ENCODE assay signal across 1 cellular context in genomic region chr2:120105360-120105759, GRCh38.
A peak's percentile ranks its signal among the peaks of the same experiment; 100 is the strongest.
TF ChIP-seq lines count a peak whose summit lies in the region.

No MANE protein-coding gene starts in this region.

TF ChIP-seq in GM12878, 131 proteins besides CTCF, POLR2A, EP300 and RAD21 (continued from another document):
- TF ChIP-seq BCL3 (IDR thresholded peaks at IDR 0.05; ENCODE audit: borderline replicate concordance, insufficient read depth, low read depth, low read length, poor library complexity, severe bottlenecking) (peak; percentile 74), CREM (IDR thresholded peaks at IDR 0.05; ENCODE audit: low read depth) (peak; percentile 80; the same call in 1 of the 2 replicates)
